ENCODE assay signal across 28 cellular contexts in the genomic region with DNA sequence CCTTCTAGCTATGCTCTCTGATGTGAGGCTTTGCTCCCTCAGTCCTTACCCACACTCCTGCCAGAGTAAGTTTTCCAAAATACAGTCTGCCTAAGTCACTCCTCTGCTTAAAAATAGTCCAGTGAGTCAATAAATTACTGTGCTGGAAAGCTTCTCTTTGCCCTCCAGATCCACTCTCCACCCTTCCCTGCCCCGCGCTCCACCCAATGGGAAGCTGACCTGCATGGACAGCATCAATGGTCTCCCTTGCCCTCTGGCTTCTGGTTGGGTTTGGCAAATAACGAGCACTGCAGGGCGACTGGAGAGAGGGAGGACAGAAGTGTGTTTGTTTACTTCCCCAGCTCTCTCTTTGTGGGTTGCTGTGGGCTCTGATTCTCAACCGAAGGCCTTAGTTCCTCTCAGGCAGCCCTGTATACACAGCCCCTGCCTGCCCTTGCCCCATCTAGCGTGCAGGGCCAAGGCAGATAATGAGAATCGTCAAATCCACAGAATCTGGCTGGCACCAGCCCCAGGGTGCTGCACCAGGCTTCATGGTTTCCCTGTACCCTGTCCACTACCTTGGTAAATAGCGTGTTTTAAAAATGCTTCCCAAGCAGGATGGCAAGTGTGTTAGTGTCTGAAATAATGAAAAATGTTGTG.
DNase-seq lines count a peak whose midpoint lies in the region; ATAC-seq, FAIRE-seq and TF ChIP-seq lines count a peak whose summit lies in the region.
"Had no signal": no experiment of that assay in that cellular context is flagged by ENCODE, and none has a peak within 500 bp of the region (broad histone marks: within the 10 kb centered on the region; RNA-seq: fewer than 3 reads in every experiment).

No MANE protein-coding gene starts in this region.

- H3K9me3 Mint-ChIP-seq in astrocyte (ENCODE audit: unreplicated experiment): no peaks in the 10 kb centered on the region

- H3K4me2 ChIP-seq in astrocyte (ENCODE audit: low read length): no peak overlapping the region
- H3K4me2 ChIP-seq: BLaER1 had no signal

- no peak overlapping the region for H3K27ac Mint-ChIP-seq in astrocyte (ENCODE audit: unreplicated experiment)
- H3K27ac Mint-ChIP-seq: activated CD4-positive, alpha-beta T cell treated with anti-CD3 and anti-CD28 coated beads for 36 hours; activated naive CD4-positive, alpha-beta T cell treated with anti-CD3 and anti-CD28 coated beads, Interleukin-2, amount 50 U/mL, for 72 hours; naive B cell had no signal

- H2AFZ ChIP-seq in astrocyte (ENCODE audit: low read depth, low read length): no peak overlapping the region

- peak; percentile 85 for ATAC-seq in left ventricle myocardium superior
- no peak for ATAC-seq in GM19397 (IDR thresholded peaks at IDR 0.05; ENCODE audit: unreplicated experiment)
- ATAC-seq: activated CD4-positive, alpha-beta T cell treated with anti-CD3 and anti-CD28 coated beads for 36 hours; activated naive CD4-positive, alpha-beta T cell treated with anti-CD3 and anti-CD28 coated beads, Interleukin-2, amount 50 U/mL, for 72 hours; body of pancreas had no signal

- no peaks in the 10 kb centered on the region for H3K79me2 ChIP-seq in astrocyte (ENCODE audit: insufficient read depth, low read length)

- no peaks in the 10 kb centered on the region for H4K20me1 ChIP-seq in astrocyte (ENCODE audit: insufficient read depth, low read length)
- H4K20me1 ChIP-seq: BLaER1 had no signal

- intact Hi-C loops in left ventricle myocardium superior (cut with micrococcal nuclease): no loop called here
- intact Hi-C loops in posterior vena cava (cut with DNase I): no loop called here

- no peaks in the 10 kb centered on the region for H3K9me3 ChIP-seq in astrocyte (ENCODE audit: insufficient read depth, low read depth, low read length)
- H3K9me3 ChIP-seq: BLaER1, body of pancreas, ovary, transverse colon had no signal

- no peaks in the 10 kb centered on the region for H3K27me3 ChIP-seq in astrocyte (ENCODE audit: insufficient read depth, low read length)
- H3K27me3 ChIP-seq: BLaER1, body of pancreas, ovary, transverse colon had no signal

- H3K4me1 Mint-ChIP-seq in astrocyte (ENCODE audit: low read depth, unreplicated experiment): peaks cover 8% of the 10 kb centered on the region
- H3K4me1 Mint-ChIP-seq: activated CD4-positive, alpha-beta T cell treated with anti-CD3 and anti-CD28 coated beads for 36 hours; naive B cell had no signal

- H3K4me3 ChIP-seq in astrocyte (ENCODE audit: insufficient read depth, low read depth, low read length): no peak overlapping the region
- H3K4me3 ChIP-seq: BLaER1, body of pancreas, lung, ovary, transverse colon had no signal

- no peaks in the 10 kb centered on the region for H3K27me3 Mint-ChIP-seq in astrocyte (ENCODE audit: low read depth, unreplicated experiment)

- no peaks in the 10 kb centered on the region for H3K4me1 ChIP-seq in astrocyte (ENCODE audit: insufficient read depth, low read length)
- H3K4me1 ChIP-seq: BLaER1 had no signal

- DNase-seq in Ammon's horn (ENCODE audit: low spot score) (peak; percentile 39), astrocyte (ENCODE audit: low read depth) (peak; percentile 1), left ventricle myocardium superior (peak; percentile 33), posterior vena cava (ENCODE audit: low spot score) (peak; percentile 76), cerebellar nuclear complex (lab: John Stamatoyannopoulos, UW) (no peak), GF-D8 (lab: John Stamatoyannopoulos, UW) (no peak)
- no peak for DNase-seq in stimulated activated CD4-positive, alpha-beta T cell treated with anti-CD3 and anti-CD28 coated beads, Interleukin-4, amount 100 ng/mL, for 1 hour
- DNase-seq: activated CD4-positive, alpha-beta T cell treated with anti-CD3 and anti-CD28 coated beads for 36 hours; body of pancreas; Calu3; naive B cell; NCI-H1436 treated with DMSO at 0.1 percent for 48 hours; NCI-H2171 treated with DMSO at 0.1 percent for 48 hours; NCI-H69; SHP77; stimulated activated CD4-positive, alpha-beta T cell treated with anti-CD3 and anti-CD28 coated beads, Interleukin-2, amount 100 ng/mL, for 24 hours; stimulated activated naive CD4-positive, alpha-beta T cell treated with Interleukin-2 at 50 U/mL for 16 hours; transverse colon had no signal

- no peak overlapping the region for H3K9ac ChIP-seq in astrocyte (ENCODE audit: low read length)
- H3K9ac ChIP-seq: BLaER1 had no signal

- FAIRE-seq in astrocyte (lab: Jason Lieb, UNC): no peak
- FAIRE-seq: A204.1, GM18507, islet of Langerhans, TTC549 had no signal

- H3K27ac ChIP-seq in astrocyte (ENCODE audit: low read depth, low read length): no peak overlapping the region
- H3K27ac ChIP-seq: BLaER1, body of pancreas, HL-60, ovary had no signal

- no peak overlapping the region for H3K4me3 Mint-ChIP-seq in astrocyte (ENCODE audit: unreplicated experiment)
- H3K4me3 Mint-ChIP-seq: activated CD4-positive, alpha-beta T cell treated with anti-CD3 and anti-CD28 coated beads for 36 hours; naive B cell had no signal

- no peaks in the 10 kb centered on the region for H3K36me3 Mint-ChIP-seq in astrocyte (ENCODE audit: low read depth, unreplicated experiment)
- H3K36me3 Mint-ChIP-seq: activated naive CD4-positive, alpha-beta T cell treated with anti-CD3 and anti-CD28 coated beads, Interleukin-2, amount 50 U/mL, for 72 hours; naive B cell had no signal

- TF ChIP-seq CTCF in astrocyte (IDR thresholded peaks at IDR 0.05; ENCODE audit: insufficient read depth, low read depth, low read length): no peak

- no peaks in the 10 kb centered on the region for H3K36me3 ChIP-seq in astrocyte (ENCODE audit: insufficient read depth, low read length)
- H3K36me3 ChIP-seq: BLaER1, ovary, transverse colon had no signal

Comparison
In these comparisons a context has a peak if more than half of its experiments do, and no peak if none do; other contexts are left out.
1. DNase-seq: peak in Ammon's horn (single experiment), astrocyte (single experiment), left ventricle myocardium superior (single experiment) and posterior vena cava (single experiment); none in cerebellar nuclear complex (0 of 2), GF-D8 (single experiment) and stimulated activated CD4-positive, alpha-beta T cell treated with anti-CD3 and anti-CD28 coated beads, Interleukin-4, amount 100 ng/mL, for 1 hour (single experiment).